In genomic region chr16:12925026-12925425, GRCh38 we compare ENCODE assay signal across 6 cellular contexts. TPM values are rescaled to one million over a fixed set of nuclear protein-coding genes. Genes with fewer than 3 reads are reported as not detected.
"Had no signal": no experiment of that assay in that cellular context is flagged by ENCODE, and none has a peak within 500 bp of the region (broad histone marks: within the 10 kb centered on the region; RNA-seq: fewer than 3 reads in every experiment).

No MANE protein-coding gene starts in this region.

- H3K9ac ChIP-seq: GM23248 had no signal

- H3K27ac ChIP-seq: GM23248 had no signal

- H3K4me3 Mint-ChIP-seq: H9 had no signal

- H3K4me3 ChIP-seq: GM23248, K562 had no signal

- DNase-seq: GM23248, GOT3, H9, HCEC 1CT, IMR-90 had no signal

- H2AFZ ChIP-seq: GM23248 had no signal

- H3K4me1 Mint-ChIP-seq: H9 had no signal

- H3K9me3 Mint-ChIP-seq: H9 had no signal

- H3K27ac Mint-ChIP-seq: H9 had no signal

RNA-seq across cellular contexts. Expression of gene SHISA9, which starts 23.6 kb away (rescaled TPM):
- total RNA-seq: GM23248 had no signal
- polyA plus RNA-seq: GM23248, IMR-90 had no signal
